ENCODE assay signal across 28 cellular contexts in the genomic region with DNA sequence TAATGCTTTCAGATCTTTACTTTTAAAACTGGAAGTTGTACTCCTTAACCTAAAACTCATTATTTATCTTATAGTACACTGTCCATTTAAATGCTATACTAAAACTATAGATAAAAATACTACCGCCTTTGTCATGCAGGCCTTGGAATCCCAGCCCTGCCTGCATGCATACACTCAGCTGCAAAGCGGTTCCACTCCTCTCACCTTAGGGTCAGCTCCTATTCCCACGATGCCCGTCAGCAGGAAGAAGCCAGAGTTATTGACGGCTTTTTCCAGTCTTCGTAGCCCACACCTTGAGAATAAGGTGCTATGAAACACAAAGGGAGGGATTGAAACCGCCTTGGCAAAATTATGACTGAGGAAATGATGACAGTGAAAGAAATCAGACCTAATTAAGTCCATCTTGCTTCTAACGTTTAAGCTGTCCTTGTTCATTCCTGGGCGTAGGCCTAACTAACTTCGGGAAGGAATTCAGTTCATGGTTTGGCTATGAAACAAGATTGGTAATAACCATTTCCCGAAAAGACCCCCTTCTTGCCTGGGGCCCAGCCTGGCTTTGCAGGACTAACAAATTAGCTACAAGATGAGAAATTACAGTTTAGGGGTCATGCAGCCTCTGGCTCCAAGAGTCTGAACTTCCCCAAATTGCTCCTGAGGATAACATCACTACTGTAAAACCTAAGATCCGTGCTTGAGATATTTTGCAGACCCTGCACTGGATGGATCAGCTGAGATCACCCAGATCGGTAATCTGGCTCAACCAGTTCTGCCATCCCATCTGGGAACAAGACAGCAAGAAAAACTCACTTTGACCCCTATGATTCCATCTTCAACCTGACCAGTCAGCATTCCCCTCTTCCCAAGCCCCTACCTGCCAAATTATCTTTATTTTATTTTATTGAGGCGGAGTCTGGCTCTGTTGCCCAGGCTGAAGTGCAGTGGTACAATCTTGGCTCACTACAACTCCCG. TPM values are rescaled to one million over a fixed set of nuclear protein-coding genes. Genes with fewer than 3 reads are reported as not detected.
DNase-seq lines count a peak whose midpoint lies in the region; ATAC-seq, FAIRE-seq and TF ChIP-seq lines count a peak whose summit lies in the region.
"Had no signal": no experiment of that assay in that cellular context is flagged by ENCODE, and none has a peak within 500 bp of the region (broad histone marks: within the 10 kb centered on the region; RNA-seq: fewer than 3 reads in every experiment).

No MANE protein-coding gene starts in this region.

- no peak for TF ChIP-seq RAD21 in K562 (CRISPR knock-in tag; conservative IDR thresholded peaks at IDR 0.05 in 1 of 2, IDR thresholded peaks at IDR 0.05 in 1 of 2)

- no peak overlapping the region for H3K4me2 ChIP-seq in K562 (ENCODE audit: insufficient read depth, low read length)

- TF ChIP-seq CTCF in K562 (IDR thresholded peaks at IDR 0.05 in 2 of 3, conservative IDR thresholded peaks at IDR 0.05 in 1 of 3; ENCODE audit: insufficient read depth in 2 of 3, low read depth in 1 of 3, low read length in 3 of 3) (no peak), mesothelial cell of epicardium (IDR thresholded peaks at IDR 0.05; ENCODE audit: unreplicated experiment) (no peak)

- DNase-seq in ELF-1 (ENCODE audit: low read depth, low spot score): peak; percentile 61
- no peak for DNase-seq in K562 (ENCODE audit: extremely low read depth in 1 of 4, low spot score in 3 of 4)
- peak; percentile 39 for DNase-seq in fibroblast of peridontal ligament (ENCODE audit: extremely low read depth)
- DNase-seq in mesothelial cell of epicardium (ENCODE audit: low spot score in 2 of 2, unreplicated experiment in 2 of 2): no peak
- DNase-seq in 8988T: no peak
- no peak for DNase-seq in activated naive CD4-positive, alpha-beta T cell treated with anti-CD3 and anti-CD28 coated beads, Interleukin-2, amount 50 U/mL, for 72 hours (ENCODE audit: low spot score in 2 of 2)
- DNase-seq in OCI-M2 (lab: John Stamatoyannopoulos, UW; ENCODE audit: unreplicated experiment): no peak
- DNase-seq: C1 segment of cervical spinal cord; CD8-positive, alpha-beta memory T cell; DMS 273 treated with DMSO at 0.1 percent for 48 hours; DMS79; EL; GF-D8; HFFc6; KG1; MG63; NCI-H1105 treated with DMSO at 0.1 percent for 48 hours; NCI-H2029; NCI-H446 treated with DMSO at 0.1 percent for 48 hours; NCI-H526; NCI-H82; NK-92 treated with Interleukin-12 subunit alpha and Interleukin-12 subunit beta, amount 100 ng/mL, for 24 hours; RPMI8226; SHP77 had no signal

- no peak for TF ChIP-seq EP300 in K562 (IDR thresholded peaks at IDR 0.05; ENCODE audit: low read length)

- WGBS in K562 (ENCODE audit: insufficient coverage, low coverage, missing lambda C conversion rate): 51% methylated on average over 15 of the region's 15 CpGs

- intact Hi-C loops in K562 (cut with micrococcal nuclease): no loop called here

- H3K9me1 ChIP-seq in K562 (ENCODE audit: control insufficient read depth, insufficient read depth, low read length): no peaks in the 10 kb centered on the region

- peaks cover 25% of the 10 kb centered on the region for H3K36me3 Mint-ChIP-seq in mesothelial cell of epicardium
- peaks cover 6% of the 10 kb centered on the region in 2 donors for H3K36me3 Mint-ChIP-seq in activated naive CD4-positive, alpha-beta T cell treated with anti-CD3 and anti-CD28 coated beads, Interleukin-2, amount 50 U/mL, for 72 hours

- in situ Hi-C loops in K562 (cut with MboI): no loop called here

- peak; percentile 6 for FAIRE-seq in K562 (lab: Jason Lieb, UNC)
- FAIRE-seq: A204.1, GM12892 had no signal

- no TSS peak for BruUV-seq in K562 (replicated peaks; lab: Mats Ljungman, UMichigan)

- no peak overlapping the region for H3K4me3 Mint-ChIP-seq in mesothelial cell of epicardium
- H3K4me3 Mint-ChIP-seq: CD8-positive, alpha-beta memory T cell; HFFc6 had no signal

- H3K27ac ChIP-seq in K562 (ENCODE audit: extremely low read depth, low read depth, low read length): no peak overlapping the region

- H3K27me3 Mint-ChIP-seq in mesothelial cell of epicardium (ENCODE audit: low read depth): no peaks in the 10 kb centered on the region

- no peak for TF ChIP-seq POLR2A in K562 (conservative IDR thresholded peaks at IDR 0.05)

- no peak overlapping the region for H2AFZ ChIP-seq in K562 (ENCODE audit: low read depth, low read length)

- no peaks in the 10 kb centered on the region for H3K79me2 ChIP-seq in K562 (ENCODE audit: control insufficient read depth, insufficient read depth, low read length)

- no peaks in the 10 kb centered on the region for H3K36me3 ChIP-seq in K562 (ENCODE audit: control insufficient read depth, insufficient read depth, low read length)
- H3K36me3 ChIP-seq: HAP-1, MG63 had no signal

- H3K4me1 ChIP-seq in K562 (replicated peaks in 1 of 2; ENCODE audit: control insufficient read depth in 2 of 2, insufficient read depth in 2 of 2, low read length in 2 of 2): no peaks in the 10 kb centered on the region

- CTCF ChIA-PET in K562 (lab: Yijun Ruan, JAX; ENCODE audit: low intra/inter-chr PET ratio): no interaction called here

- H3K27ac Mint-ChIP-seq in mesothelial cell of epicardium: peak overlapping the region; percentile 71
- no peak overlapping the region for H3K27ac Mint-ChIP-seq in activated naive CD4-positive, alpha-beta T cell treated with anti-CD3 and anti-CD28 coated beads, Interleukin-2, amount 50 U/mL, for 72 hours
- H3K27ac Mint-ChIP-seq: CD8-positive, alpha-beta memory T cell; HFFc6 had no signal

- H3K9me3 ChIP-seq in K562 (replicated peaks; ENCODE audit: control insufficient read depth, insufficient read depth, low read depth, low read length): no peaks in the 10 kb centered on the region
- H3K9me3 ChIP-seq: HAP-1, MG63 had no signal

- peaks cover 19% of the 10 kb centered on the region for H3K4me1 Mint-ChIP-seq in mesothelial cell of epicardium

- H3K9ac ChIP-seq in K562 (ENCODE audit: insufficient read depth in 1 of 2, low read depth in 2 of 2, low read length in 2 of 2): no peak overlapping the region; a peak in 1 of 4 replicates

- H3K9me3 Mint-ChIP-seq in mesothelial cell of epicardium: peaks cover 17% of the 10 kb centered on the region
- H3K9me3 Mint-ChIP-seq in activated naive CD4-positive, alpha-beta T cell treated with anti-CD3 and anti-CD28 coated beads, Interleukin-2, amount 50 U/mL, for 72 hours: peaks cover 5% of the 10 kb centered on the region in 2 donors

- POLR2A ChIA-PET in K562 (lab: Yijun Ruan, JAX): no interaction called here

- no peaks in the 10 kb centered on the region for H3K27me3 ChIP-seq in K562 (ENCODE audit: control insufficient read depth in 2 of 2, insufficient read depth in 2 of 2, low read length in 2 of 2)
- H3K27me3 ChIP-seq: MG63 had no signal

- no peaks in the 10 kb centered on the region; the same call in 1 of the 2 replicates for H4K20me1 ChIP-seq in K562 (replicated peaks; ENCODE audit: control insufficient read depth, insufficient read depth, low read length)

- ATAC-seq in K562 (no peak), HG02840 (IDR thresholded peaks at IDR 0.05; ENCODE audit: low FRiP score, unreplicated experiment) (no peak)
- no peak for ATAC-seq in activated naive CD4-positive, alpha-beta T cell treated with anti-CD3 and anti-CD28 coated beads, Interleukin-2, amount 50 U/mL, for 72 hours

- no peak overlapping the region for H3K4me3 ChIP-seq in K562
- H3K4me3 ChIP-seq: HAP-1, MG63 had no signal

TF ChIP-seq in K562, 482 proteins besides CTCF, POLR2A, EP300 and RAD21:
- TF ChIP-seq TEAD4 (IDR thresholded peaks at IDR 0.05; ENCODE audit: low read length): no peak
- TF ChIP-seq TEAD4 (CRISPR knock-in tag; IDR thresholded peaks at IDR 0.05; ENCODE audit: borderline replicate concordance): no peak
- TF ChIP-seq TOE1 (IDR thresholded peaks at IDR 0.05; ENCODE audit: borderline replicate concordance): no peak
- TF ChIP-seq TOE1 (CRISPR knock-in tag; IDR thresholded peaks at IDR 0.05; ENCODE audit: borderline replicate concordance, low read depth): no peak
- TF ChIP-seq ZNF695 (CRISPR knock-in tag; IDR thresholded peaks at IDR 0.05): no peak
- TF ChIP-seq, protein P1, sequence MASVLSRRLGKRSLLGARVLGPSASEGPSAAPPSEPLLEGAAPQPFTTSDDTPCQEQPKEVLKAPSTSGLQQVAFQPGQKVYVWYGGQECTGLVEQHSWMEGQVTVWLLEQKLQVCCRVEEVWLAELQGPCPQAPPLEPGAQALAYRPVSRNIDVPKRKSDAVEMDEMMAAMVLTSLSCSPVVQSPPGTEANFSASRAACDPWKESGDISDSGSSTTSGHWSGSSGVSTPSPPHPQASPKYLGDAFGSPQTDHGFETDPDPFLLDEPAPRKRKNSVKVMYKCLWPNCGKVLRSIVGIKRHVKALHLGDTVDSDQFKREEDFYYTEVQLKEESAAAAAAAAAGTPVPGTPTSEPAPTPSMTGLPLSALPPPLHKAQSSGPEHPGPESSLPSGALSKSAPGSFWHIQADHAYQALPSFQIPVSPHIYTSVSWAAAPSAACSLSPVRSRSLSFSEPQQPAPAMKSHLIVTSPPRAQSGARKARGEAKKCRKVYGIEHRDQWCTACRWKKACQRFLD (CRISPR knock-in tag; IDR thresholded peaks at IDR 0.05): no peak
- no peak for TF ChIP-seq CC2D1A (IDR thresholded peaks at IDR 0.05)
- no peak for TF ChIP-seq MAZ (CRISPR knock-in tag; conservative IDR thresholded peaks at IDR 0.05 in 1 of 2, IDR thresholded peaks at IDR 0.05 in 1 of 2)
TF ChIP-seq in K562: peak in this region for 0.

RNA-seq across cellular contexts. Expression of gene EPB41L5, which starts 17.1 kb away (rescaled TPM):
- 14.3 and 43.5 TPM in 2 replicates for total RNA-seq in K562 (2011; cell fraction: chromatin; rRNA removed; ENCODE audit: low replicate concordance)
- 7.2 and 8.8 TPM in 2 replicates for total RNA-seq in K562 (2011; cell fraction: nucleolus; rRNA removed)
- 18.9 and 25.1 TPM in 2 replicates for total RNA-seq in K562 (2011; cell fraction: nucleoplasm; rRNA removed)
- 4.8 and 5.4 TPM in 2 replicates for total RNA-seq in K562 (2014; rRNA removed)
- total RNA-seq in K562 (2014; rRNA removed; fragmentation: Illumina TruSeq; extraction: Trizol): 11.5 and 14.4 TPM in 2 replicates
- total RNA-seq in K562 (2015; rRNA removed; fragmentation: Illumina TruSeq; extraction: Trizol): 9.4 TPM in 2 replicates
- 8.7 and 9.3 TPM in 2 replicates for total RNA-seq in K562 (2021)
- polyA plus RNA-seq in K562 (2011; rRNA removed): 10.7 and 14.1 TPM in 2 replicates
- polyA plus RNA-seq in K562 (2011; cell fraction: cytosol; rRNA removed): 4.1 and 5.4 TPM in 2 replicates
- polyA plus RNA-seq in K562 (2011; cell fraction: nucleus; rRNA removed): 9.1 and 14.7 TPM in 2 replicates
- 5.4 and 6.8 TPM in 2 replicates for polyA plus RNA-seq in K562 (2012)
- polyA plus RNA-seq in K562 (2014; fragmentation: Illumina TruSeq; extraction: Trizol): 7.6 and 8.2 TPM in 2 replicates
- 1 to 10 TPM; 2.3 to 3.0 TPM for polyA plus RNA-seq in K562 (2014; fragmentation: Nextera tagmentation; extraction: Ambion mirVana)
- 6.0 and 6.3 TPM in 2 replicates for polyA plus RNA-seq in K562 (2014; rRNA removed)
- 29.8 and 36.4 TPM in 2 replicates for polyA minus RNA-seq in K562 (2011; rRNA and poly(A)+ RNA removed)
- 9.3 and 10.0 TPM in 2 replicates for polyA minus RNA-seq in K562 (2011; cell fraction: cytosol; rRNA and poly(A)+ RNA removed)
- 18.3 and 35.3 TPM in 2 replicates for polyA minus RNA-seq in K562 (2011; cell fraction: nucleus; rRNA and poly(A)+ RNA removed)
- total RNA-seq in mesothelial cell of epicardium: 43.4 to 43.9 TPM (median 43.4 TPM) in 3 replicates
- 1 to 10 TPM; 3.2 to 9.2 TPM for total RNA-seq in activated naive CD4-positive, alpha-beta T cell treated with anti-CD3 and anti-CD28 coated beads, Interleukin-2, amount 50 U/mL, for 72 hours

Comparison
In these comparisons a context has a peak if more than half of its experiments do, and no peak if none do; other contexts are left out.
1. DNase-seq: peak in ELF-1 (single experiment) and fibroblast of peridontal ligament (single experiment); none in K562 (0 of 4), mesothelial cell of epicardium (0 of 2), 8988T (single experiment), activated naive CD4-positive, alpha-beta T cell treated with anti-CD3 and anti-CD28 coated beads, Interleukin-2, amount 50 U/mL, for 72 hours (0 of 2) and OCI-M2 (single experiment).